Comparison of ENCODE assay signal across 29 cellular contexts in genomic region chr4:43402393-43402792, GRCh38.
"Had no signal": no experiment of that assay in that cellular context is flagged by ENCODE, and none has a peak within 500 bp of the region (broad histone marks: within the 10 kb centered on the region; RNA-seq: fewer than 3 reads in every experiment).

No MANE protein-coding gene starts in this region.

- H3K27ac ChIP-seq: colonic mucosa, coronary artery, dorsolateral prefrontal cortex, epithelial cell of prostate, esophagus muscularis mucosa, esophagus squamous epithelium, foreskin keratinocyte, gastrocnemius medialis, gastroesophageal sphincter, heart left ventricle, heart right ventricle had no signal

- H3K4me3 ChIP-seq: colonic mucosa, coronary artery, dorsolateral prefrontal cortex, esophagus muscularis mucosa, esophagus squamous epithelium, gastrocnemius medialis, gastroesophageal sphincter, heart left ventricle, heart right ventricle had no signal

- H3K27me3 Mint-ChIP-seq: dendritic cell treated with granulocyte-macrophage colony-stimulating factor and Interleukin-4, amounts not matched to agents 40 ng/mL and 50 ng/mL, for 4 days; effector memory CD8-positive, alpha-beta T cell had no signal

- H3K36me3 ChIP-seq: colonic mucosa, esophagus muscularis mucosa, esophagus squamous epithelium, gastrocnemius medialis, gastroesophageal sphincter, heart left ventricle, heart right ventricle had no signal

- ATAC-seq: effector memory CD8-positive, alpha-beta T cell; esophagus mucosa; foreskin keratinocyte; gastrocnemius medialis; gastroesophageal sphincter; heart left ventricle; heart right ventricle had no signal

- H3K4me1 ChIP-seq: colonic mucosa, esophagus muscularis mucosa, esophagus squamous epithelium, foreskin keratinocyte, gastrocnemius medialis, gastroesophageal sphincter, heart left ventricle, heart right ventricle had no signal

- H3K9me3 ChIP-seq: esophagus muscularis mucosa, gastrocnemius medialis, gastroesophageal sphincter had no signal

- H3K4me3 Mint-ChIP-seq: dendritic cell treated with granulocyte-macrophage colony-stimulating factor and Interleukin-4, amounts not matched to agents 40 ng/mL and 50 ng/mL, for 4 days; effector memory CD8-positive, alpha-beta T cell; endodermal cell had no signal

- H3K27ac Mint-ChIP-seq: dendritic cell treated with granulocyte-macrophage colony-stimulating factor and Interleukin-4, amounts not matched to agents 40 ng/mL and 50 ng/mL, for 4 days; effector memory CD8-positive, alpha-beta T cell; endodermal cell had no signal

- DNase-seq: colonic mucosa; cortex of kidney; dermis blood vessel endothelial cell; dorsolateral prefrontal cortex; effector CD4-positive, alpha-beta T cell; effector CD8-positive, alpha-beta T cell; effector memory CD4-positive, alpha-beta T cell; effector memory CD8-positive, alpha-beta T cell; endodermal cell; erythroblast; esophagus squamous epithelium; foreskin fibroblast; foreskin keratinocyte; foreskin melanocyte; gastrocnemius medialis; glutamatergic neuron; head of caudate nucleus; heart left ventricle; heart right ventricle had no signal

- H3K27me3 ChIP-seq: colonic mucosa, dorsolateral prefrontal cortex, esophagus muscularis mucosa, esophagus squamous epithelium, foreskin keratinocyte, gastrocnemius medialis, gastroesophageal sphincter, heart left ventricle, heart right ventricle had no signal

- FAIRE-seq: colon, endometrium, endothelial cell of umbilical vein, frontal cortex had no signal
